19 cellular contexts compared by ENCODE assay signal in genomic region chr1:162219461-162219860, GRCh38.
A peak's percentile ranks its signal among the peaks of the same experiment; 100 is the strongest.
DNase-seq lines count a peak whose midpoint lies in the region; ATAC-seq, FAIRE-seq and TF ChIP-seq lines count a peak whose summit lies in the region.
"Had no signal": no experiment of that assay in that cellular context is flagged by ENCODE, and none has a peak within 500 bp of the region (broad histone marks: within the 10 kb centered on the region; RNA-seq: fewer than 3 reads in every experiment).

No MANE protein-coding gene starts in this region.

- no peaks in the 10 kb centered on the region for H3K9me3 ChIP-seq in WERI-Rb-1 (ENCODE audit: severe bottlenecking)

- H3K4me1 Mint-ChIP-seq in type B pancreatic cell (ENCODE audit: unreplicated experiment) = peaks cover 57% of the 10 kb centered on the region
- H3K4me1 Mint-ChIP-seq: B cell; CD4-positive, CD25-positive, alpha-beta regulatory T cell had no signal

- H3K27ac Mint-ChIP-seq in type B pancreatic cell = peak overlapping the region; percentile 70
- H3K27ac Mint-ChIP-seq: B cell; CD4-positive, CD25-positive, alpha-beta regulatory T cell had no signal

- peak overlapping the region; percentile 29 for H3K4me3 Mint-ChIP-seq in type B pancreatic cell
- H3K4me3 Mint-ChIP-seq: B cell; CD4-positive, CD25-positive, alpha-beta regulatory T cell had no signal

- no peak for TF ChIP-seq CTCF in WERI-Rb-1 (IDR thresholded peaks at IDR 0.05; ENCODE audit: low read depth, low read length)
- TF ChIP-seq CTCF in type B pancreatic cell (conservative IDR thresholded peaks at IDR 0.05) = no peak

- ATAC-seq in GM21367 (IDR thresholded peaks at IDR 0.05; ENCODE audit: unreplicated experiment) = no peak
- no peak for ATAC-seq in GM18511 (IDR thresholded peaks at IDR 0.05; ENCODE audit: unreplicated experiment)
- ATAC-seq: GM12878 had no signal

- H3K27ac ChIP-seq in WERI-Rb-1 = peak overlapping the region; percentile 48

- no peaks in the 10 kb centered on the region for H3K36me3 Mint-ChIP-seq in type B pancreatic cell
- H3K36me3 Mint-ChIP-seq: CD4-positive, CD25-positive, alpha-beta regulatory T cell had no signal

- H3K27me3 ChIP-seq in WERI-Rb-1 (ENCODE audit: insufficient read depth, low read depth, severe bottlenecking) = no peaks in the 10 kb centered on the region

- DNase-seq in NCI-H82 (lab: John Stamatoyannopoulos, UW) (peak; percentile 54), NCI-H82 treated with DMSO at 0.1 percent for 48 hours (lab: John Stamatoyannopoulos, UW; ENCODE audit: unreplicated experiment) (no peak), NCI-H2171 (lab: John Stamatoyannopoulos, UW) (peak; percentile 17), WERI-Rb-1 (peak; percentile 62), type B pancreatic cell (ENCODE audit: extremely low spot score, unreplicated experiment) (no peak), HTR-8/SVneo (ENCODE audit: insufficient read length, low spot score) (no peak)
- DNase-seq: 8988T; CD4-positive, CD25-positive, alpha-beta regulatory T cell; COR-L47; EL; H7; KG1; NCI-H526; Right ventricle myocardium superior; SW 1271 had no signal

- no peaks in the 10 kb centered on the region for H3K36me3 ChIP-seq in WERI-Rb-1

- no peak for FAIRE-seq in HTR-8/SVneo (lab: Jason Lieb, UNC)
- FAIRE-seq: GM12878 had no signal

- H3K27me3 Mint-ChIP-seq in type B pancreatic cell = no peaks in the 10 kb centered on the region

- H3K4me3 ChIP-seq in WERI-Rb-1 (ENCODE audit: low read depth, low read length) = no peak overlapping the region
- H3K4me3 ChIP-seq: GM12878 had no signal

- H3K9me3 Mint-ChIP-seq in type B pancreatic cell = no peaks in the 10 kb centered on the region
- H3K9me3 Mint-ChIP-seq: CD4-positive, CD25-positive, alpha-beta regulatory T cell had no signal

Comparison
In these comparisons a context has a peak if more than half of its experiments do, and no peak if none do; other contexts are left out.
1. DNase-seq: peak in NCI-H82 (single experiment), NCI-H2171 (single experiment) and WERI-Rb-1 (single experiment); none in NCI-H82 treated with DMSO at 0.1 percent for 48 hours (single experiment), type B pancreatic cell (single experiment) and HTR-8/SVneo (single experiment).